Comparison of ENCODE assay signal across 8 cellular contexts in genomic region chr11:33692013-33692504, GRCh38. TPM values are rescaled to one million over a fixed set of nuclear protein-coding genes. Genes with fewer than 3 reads are reported as not detected.
A peak's percentile ranks its signal among the peaks of the same experiment; 100 is the strongest.
DNase-seq lines count a peak whose midpoint lies in the region; ATAC-seq and TF ChIP-seq lines count a peak whose summit lies in the region.

No MANE protein-coding gene starts in this region.

- H3K27me3 Mint-ChIP-seq in chondrocyte (ENCODE audit: low read depth), result no peaks in the 10 kb centered on the region
- peaks cover 6% of the 10 kb centered on the region for H3K27me3 Mint-ChIP-seq in CD8-positive, alpha-beta T cell (ENCODE audit: low read depth)

- no peak overlapping the region for H3K4me3 ChIP-seq in right lobe of liver
- H3K4me3 ChIP-seq in thoracic aorta, result peak overlapping the region; percentile 55
- H3K4me3 ChIP-seq in CD8-positive, alpha-beta T cell (ENCODE audit: low read depth, low read length), result no peak overlapping the region

- H3K4me1 ChIP-seq in right lobe of liver (peaks cover 0 to 32% (median 11%) of the 10 kb centered on the region in 4 donors), thoracic aorta (ENCODE audit: control insufficient read depth in 1 of 2, low read depth in 2 of 2) (peaks cover 19 to 44% of the 10 kb centered on the region in 2 donors)
- no peaks in the 10 kb centered on the region for H3K4me1 ChIP-seq in CD8-positive, alpha-beta T cell (ENCODE audit: insufficient read depth, low read length)

- peak; percentile 36 to 55 (median 40) for ATAC-seq in right lobe of liver
- ATAC-seq in thoracic aorta (ENCODE audit: insufficient number of reproducible peaks, low FRiP score, low read depth), result peak; percentile 63
- ATAC-seq in CD8-positive, alpha-beta T cell, result no peak
- no peak for ATAC-seq in GM21723 (IDR thresholded peaks at IDR 0.05; ENCODE audit: unreplicated experiment)

- TF ChIP-seq POLR2A in right lobe of liver (IDR thresholded peaks at IDR 0.05), result peak; percentile 13

- CTCF ChIA-PET in CD8-positive, alpha-beta T cell (lab: Charles Lee), result interaction anchor here (0.7 to 1.7 kb wide), 2 partner anchors 9 to 50 kb away, joined by 3 to 4 read pairs; no protein-coding TSS in a partner anchor

- H3K9me3 ChIP-seq in right lobe of liver (no peaks in the 10 kb centered on the region), thoracic aorta (no peaks in the 10 kb centered on the region)
- no peaks in the 10 kb centered on the region for H3K9me3 ChIP-seq in CD8-positive, alpha-beta T cell (ENCODE audit: low read length)

- peak overlapping the region; percentile 99 for H3K27ac Mint-ChIP-seq in chondrocyte (ENCODE audit: unreplicated experiment)
- H3K27ac Mint-ChIP-seq in CD8-positive, alpha-beta T cell, result no peak overlapping the region

- peak; percentile 14 for TF ChIP-seq CTCF in chondrocyte (IDR thresholded peaks at IDR 0.05)
- no peak for TF ChIP-seq CTCF in right lobe of liver (IDR thresholded peaks at IDR 0.05)
- no peak for TF ChIP-seq CTCF in thoracic aorta (IDR thresholded peaks at IDR 0.05)
- no peak for TF ChIP-seq CTCF in CD8-positive, alpha-beta T cell (IDR thresholded peaks at IDR 0.05)

- H3K27me3 ChIP-seq in right lobe of liver, result no peaks in the 10 kb centered on the region
- no peaks in the 10 kb centered on the region for H3K27me3 ChIP-seq in thoracic aorta (replicated peaks; ENCODE audit: insufficient read depth)
- H3K27me3 ChIP-seq in CD8-positive, alpha-beta T cell (ENCODE audit: insufficient read depth, low read length), result no peaks in the 10 kb centered on the region

- DNase-seq in AG08396 (ENCODE audit: low spot score), result peak; percentile 62
- peak; percentile 87 to 92 for DNase-seq in NCI-H2081 (lab: John Stamatoyannopoulos, UW)
- no peak for DNase-seq in chondrocyte (ENCODE audit: low spot score)
- peak in 1 of 3 donors; percentile 44 for DNase-seq in right lobe of liver
- DNase-seq in thoracic aorta (ENCODE audit: low spot score), result no peak
- DNase-seq in CD8-positive, alpha-beta T cell, result no peak
- DNase-seq in iPS-NIHi7 (ENCODE audit: extremely low spot score), result no peak

- peak overlapping the region; percentile 64 for H3K4me3 Mint-ChIP-seq in chondrocyte (ENCODE audit: unreplicated experiment)
- H3K4me3 Mint-ChIP-seq in CD8-positive, alpha-beta T cell, result no peak overlapping the region

- peak overlapping the region; percentile 66 to 92 (median 81) for H3K27ac ChIP-seq in right lobe of liver
- peak overlapping the region; percentile 85 to 90 for H3K27ac ChIP-seq in thoracic aorta
- no peak overlapping the region for H3K27ac ChIP-seq in CD8-positive, alpha-beta T cell (ENCODE audit: low read depth, low read length)

- peaks cover 68% of the 10 kb centered on the region for H3K4me1 Mint-ChIP-seq in chondrocyte (ENCODE audit: low read depth)
- peaks cover 9% of the 10 kb centered on the region for H3K4me1 Mint-ChIP-seq in CD8-positive, alpha-beta T cell (ENCODE audit: low read depth)

- peaks cover 4% of the 10 kb centered on the region for H3K9me3 Mint-ChIP-seq in chondrocyte (ENCODE audit: low read depth)
- H3K9me3 Mint-ChIP-seq in CD8-positive, alpha-beta T cell, result peaks cover 4% of the 10 kb centered on the region

- WGBS in right lobe of liver (ENCODE audit: insufficient coverage, low coverage, low lambda C conversion rate, missing lambda C conversion rate), result 30% methylated on average over 7 of the region's 9 CpGs

- no peaks in the 10 kb centered on the region for H3K36me3 Mint-ChIP-seq in chondrocyte (ENCODE audit: low read depth)
- no peaks in the 10 kb centered on the region for H3K36me3 Mint-ChIP-seq in CD8-positive, alpha-beta T cell

- no peaks in the 10 kb centered on the region for H3K36me3 ChIP-seq in right lobe of liver
- no peaks in the 10 kb centered on the region for H3K36me3 ChIP-seq in thoracic aorta
- no peaks in the 10 kb centered on the region for H3K36me3 ChIP-seq in CD8-positive, alpha-beta T cell (ENCODE audit: insufficient read depth, low read length)

- POLR2A ChIA-PET in CD8-positive, alpha-beta T cell (lab: Charles Lee), result no interaction called here

- intact Hi-C loops in right lobe of liver (cut with DNase I), result loop anchor here in 1 of 2 donors (10.0 kb wide), 1 partner anchor 527 kb away; the partner anchor contains the start of gene CSTF3
- intact Hi-C loops in CD8-positive, alpha-beta T cell (cut with DNase I, micrococcal nuclease), result no loop called here

RNA-seq across cellular contexts. Expression of gene C11orf91, which starts 8.6 kb away (rescaled TPM):
- 0.50 TPM in 1 of 3 replicates, not detected in the others for total RNA-seq in chondrocyte
- not detected for total RNA-seq in right lobe of liver
- total RNA-seq in thoracic aorta, result not detected
- under 1 TPM in 1 of 2 experiments, not detected in 1; 0.54 TPM for total RNA-seq in CD8-positive, alpha-beta T cell

RNA-seq across cellular contexts. Expression of gene CD59, which starts 44.2 kb away (rescaled TPM):
- 579 to 718 TPM (median 705 TPM) in 3 replicates for total RNA-seq in chondrocyte
- 100 to 1,000 TPM; 145 to 314 (median 197) TPM for total RNA-seq in right lobe of liver
- 100 to 1,000 TPM; 368 to 529 TPM for total RNA-seq in thoracic aorta
- 10 to 100 TPM; 31.0 to 34.5 TPM for total RNA-seq in CD8-positive, alpha-beta T cell

Comparison
In these comparisons a context has a peak if more than half of its experiments do, and no peak if none do; other contexts are left out.
1. DNase-seq: peak in AG08396 (single experiment) and NCI-H2081 (2 of 2); none in chondrocyte (single experiment), thoracic aorta (single experiment), CD8-positive, alpha-beta T cell (0 of 7) and iPS-NIHi7 (single experiment).
2. ATAC-seq: peak in right lobe of liver (4 of 4) and thoracic aorta (single experiment); none in CD8-positive, alpha-beta T cell (single experiment) and GM21723 (single experiment).
3. RNA of gene CD59, which starts 44.2 kb away (total RNA-seq): 579 to 718 TPM in chondrocyte, 368 to 529 TPM in thoracic aorta and 145 to 314 TPM in right lobe of liver; 31.0 to 34.5 TPM in CD8-positive, alpha-beta T cell; every median in the first group is over 4 times any median in the second.